In genomic region chr3:58521002-58521670, GRCh38 we compare ENCODE assay signal across 1 cellular context.
TF ChIP-seq lines count a peak whose summit lies in the region.

No MANE protein-coding gene starts in this region.

TF ChIP-seq in HepG2, 621 proteins besides CTCF, POLR2A, EP300 and RAD21 (continued from another document and continues in another):
- no peak for TF ChIP-seq ZNF337 (CRISPR knock-in tag; IDR thresholded peaks at IDR 0.05; ENCODE audit: borderline replicate concordance, low read depth)
- no peak for TF ChIP-seq GMEB2 (CRISPR knock-in tag; IDR thresholded peaks at IDR 0.05; ENCODE audit: low read depth)
- no peak for TF ChIP-seq SNRNP70 (IDR thresholded peaks at IDR 0.05; ENCODE audit: low read depth, low read length)
- TF ChIP-seq CSRNP1 (CRISPR knock-in tag; IDR thresholded peaks at IDR 0.05) = no peak
- TF ChIP-seq ZC3H4 (CRISPR knock-in tag; IDR thresholded peaks at IDR 0.05; ENCODE audit: borderline replicate concordance) = no peak
- TF ChIP-seq GRHL1 (CRISPR knock-in tag; conservative IDR thresholded peaks at IDR 0.05) = no peak
- peak; percentile 72 for TF ChIP-seq RARA (CRISPR knock-in tag; IDR thresholded peaks at IDR 0.05)
- TF ChIP-seq ARID4A (CRISPR knock-in tag; IDR thresholded peaks at IDR 0.05; ENCODE audit: borderline replicate concordance) = peak; percentile 52; the same call in 1 of the 2 replicates
- 0 out of 2 replicates have a peak, but pooled peaks have one; percentile 1 for TF ChIP-seq MAF1 (CRISPR knock-in tag; IDR thresholded peaks at IDR 0.05; ENCODE audit: borderline replicate concordance)
- TF ChIP-seq FUBP1 (CRISPR knock-in tag; IDR thresholded peaks at IDR 0.05; ENCODE audit: borderline replicate concordance) = no peak
- TF ChIP-seq MAFF (IDR thresholded peaks at IDR 0.05; ENCODE audit: low read depth, low read length) = no peak
- no peak for TF ChIP-seq ZBTB3 (CRISPR knock-in tag; IDR thresholded peaks at IDR 0.05; ENCODE audit: borderline replicate concordance, low read depth)
- TF ChIP-seq TSC22D2 (CRISPR knock-in tag; IDR thresholded peaks at IDR 0.05; ENCODE audit: borderline replicate concordance) = peak; percentile 71; the same call in 1 of the 2 replicates
- TF ChIP-seq KDM4B (CRISPR knock-in tag; IDR thresholded peaks at IDR 0.05) = no peak
- no peak for TF ChIP-seq E2F1 (CRISPR knock-in tag; IDR thresholded peaks at IDR 0.05)
- TF ChIP-seq ZSCAN30 (CRISPR knock-in tag; IDR thresholded peaks at IDR 0.05) = no peak
- TF ChIP-seq ARID3A (IDR thresholded peaks at IDR 0.05; ENCODE audit: low read depth, low read length) = no peak
- no peak for TF ChIP-seq ARNT (IDR thresholded peaks at IDR 0.05)
- TF ChIP-seq TBL1XR1 (IDR thresholded peaks at IDR 0.05; ENCODE audit: borderline replicate concordance, low read length, partially characterized antibody) = no peak
- TF ChIP-seq ZNF639 (CRISPR knock-in tag; conservative IDR thresholded peaks at IDR 0.05) = 0 out of 2 replicates have a peak, but pooled peaks have one; percentile 58
- no peak for TF ChIP-seq ZNF256 (CRISPR knock-in tag; conservative IDR thresholded peaks at IDR 0.05)
- no peak for TF ChIP-seq ZNF253 (CRISPR knock-in tag; IDR thresholded peaks at IDR 0.05; ENCODE audit: borderline replicate concordance)
- TF ChIP-seq ZFYVE20 (CRISPR knock-in tag; IDR thresholded peaks at IDR 0.05; ENCODE audit: borderline replicate concordance, low read depth) = peak; percentile 85; the same call in 1 of the 2 replicates
- peak; percentile 91; the same call in 1 of the 2 replicates for TF ChIP-seq ZNF691 (CRISPR knock-in tag; IDR thresholded peaks at IDR 0.05; ENCODE audit: borderline replicate concordance, low read depth)
- TF ChIP-seq MED1 (CRISPR knock-in tag; IDR thresholded peaks at IDR 0.05) = peak; percentile 66
- TF ChIP-seq XRCC5 (optimal IDR thresholded peaks at IDR 0.05; ENCODE audit: low read length) = peak; percentile 47
- no peak for TF ChIP-seq BRCA1 (CRISPR knock-in tag; IDR thresholded peaks at IDR 0.05)
- no peak for TF ChIP-seq CBX1 (IDR thresholded peaks at IDR 0.05; ENCODE audit: low read depth)
- no peak for TF ChIP-seq SOX6 (IDR thresholded peaks at IDR 0.05)
- TF ChIP-seq SOX6 (CRISPR knock-in tag; IDR thresholded peaks at IDR 0.05) = peak; percentile 52
- TF ChIP-seq ZBTB26 (CRISPR knock-in tag; IDR thresholded peaks at IDR 0.05; ENCODE audit: borderline replicate concordance) = peak; percentile 55; the same call in 1 of the 2 replicates
- TF ChIP-seq ARNTL (CRISPR knock-in tag; IDR thresholded peaks at IDR 0.05) = peak; percentile 94
- no peak for TF ChIP-seq JUND (CRISPR knock-in tag; IDR thresholded peaks at IDR 0.05)
- TF ChIP-seq CCAR2 (optimal IDR thresholded peaks at IDR 0.05; ENCODE audit: low read depth, low read length) = no peak
- TF ChIP-seq KLF16 (CRISPR knock-in tag; IDR thresholded peaks at IDR 0.05) = no peak
- no peak; the same call in 1 of the 2 replicates for TF ChIP-seq PLSCR1 (CRISPR knock-in tag; IDR thresholded peaks at IDR 0.05; ENCODE audit: borderline replicate concordance)
